ENCODE assay signal across 2 cellular contexts in genomic region chr13:77001540-77001939, GRCh38.
A peak's percentile ranks its signal among the peaks of the same experiment; 100 is the strongest.
TF ChIP-seq lines count a peak whose summit lies in the region.

No MANE protein-coding gene starts in this region.

TF ChIP-seq in liver, 16 proteins besides CTCF, POLR2A, EP300 and RAD21:
- TF ChIP-seq RXRA (IDR thresholded peaks at IDR 0.05) (peak; percentile 39 to 44), EGR1 (IDR thresholded peaks at IDR 0.05; ENCODE audit: low read depth in 2 of 2) (no peak), SP1 (IDR thresholded peaks at IDR 0.05) (no peak), ZBTB33 (IDR thresholded peaks at IDR 0.05) (peak; percentile 28), YY1 (IDR thresholded peaks at IDR 0.05) (peak; percentile 72), FOXA2 (IDR thresholded peaks at IDR 0.05) (peak; percentile 35), MAX (IDR thresholded peaks at IDR 0.05) (peak; percentile 29), HNF4A (conservative IDR thresholded peaks at IDR 0.05) (peak; percentile 14 to 51), JUND (IDR thresholded peaks at IDR 0.05) (peak in 1 of 2 donors; percentile 22)

TF ChIP-seq in HepG2, 621 proteins besides CTCF, POLR2A, EP300 and RAD21:
- TF ChIP-seq NR2C2 (CRISPR knock-in tag; IDR thresholded peaks at IDR 0.05; ENCODE audit: borderline replicate concordance), result no peak
- no peak for TF ChIP-seq GTF2F1 (IDR thresholded peaks at IDR 0.05; ENCODE audit: low read length)
- TF ChIP-seq KDM3A (CRISPR knock-in tag; IDR thresholded peaks at IDR 0.05; ENCODE audit: low read depth), result no peak
- no peak for TF ChIP-seq RNF2 (conservative IDR thresholded peaks at IDR 0.05; ENCODE audit: low read depth)
- no peak for TF ChIP-seq POLR2G (IDR thresholded peaks at IDR 0.05; ENCODE audit: low read depth, low read length)
- no peak for TF ChIP-seq ARID2 (CRISPR knock-in tag; IDR thresholded peaks at IDR 0.05; ENCODE audit: borderline replicate concordance)
- TF ChIP-seq ZNF33A (CRISPR knock-in tag; IDR thresholded peaks at IDR 0.05; ENCODE audit: borderline replicate concordance), result no peak
- TF ChIP-seq DPF2 (CRISPR knock-in tag; IDR thresholded peaks at IDR 0.05; ENCODE audit: borderline replicate concordance, low read depth), result no peak
- TF ChIP-seq ZNF446 (CRISPR knock-in tag; IDR thresholded peaks at IDR 0.05), result no peak
- no peak for TF ChIP-seq TEAD3 (CRISPR knock-in tag; optimal IDR thresholded peaks at IDR 0.05; ENCODE audit: borderline replicate concordance)
- TF ChIP-seq NFYC (CRISPR knock-in tag; IDR thresholded peaks at IDR 0.05), result no peak
- TF ChIP-seq ZNF816 (CRISPR knock-in tag; IDR thresholded peaks at IDR 0.05; ENCODE audit: borderline replicate concordance), result no peak
- no peak for TF ChIP-seq ZNF281 (CRISPR knock-in tag; IDR thresholded peaks at IDR 0.05; ENCODE audit: borderline replicate concordance)
- TF ChIP-seq TP53 (CRISPR knock-in tag; conservative IDR thresholded peaks at IDR 0.05), result no peak
- no peak for TF ChIP-seq KDM6A (CRISPR knock-in tag; IDR thresholded peaks at IDR 0.05; ENCODE audit: low read depth)
- TF ChIP-seq SMARCC2 (IDR thresholded peaks at IDR 0.05), result no peak
- TF ChIP-seq ZFY (CRISPR knock-in tag; IDR thresholded peaks at IDR 0.05), result no peak
